In genomic region chr16:64251742-64252141, GRCh38 we compare ENCODE assay signal across 20 cellular contexts.
"Had no signal": no experiment of that assay in that cellular context is flagged by ENCODE, and none has a peak within 500 bp of the region (broad histone marks: within the 10 kb centered on the region; RNA-seq: fewer than 3 reads in every experiment).

No MANE protein-coding gene starts in this region.

- H3K4me1 Mint-ChIP-seq: activated CD4-positive, alpha-beta T cell treated with anti-CD3 and anti-CD28 coated beads, Interleukin-2, amount 10 ng/mL, durations not matched to agents 7 days and 5 days; activated CD8-positive, alpha-beta memory T cell treated with anti-CD3 and anti-CD28 coated beads, Interleukin-2, amount 10 ng/mL, durations not matched to agents 7 days and 5 days; activated naive CD8-positive, alpha-beta T cell treated with anti-CD3 and anti-CD28 coated beads, Interleukin-2, amount 50 U/mL, for 24 hours; mesothelial cell of epicardium; natural killer cell; stimulated activated naive CD8-positive, alpha-beta T cell treated with anti-CD3 and anti-CD28 coated beads, Interleukin-15, amount 100 ng/mL, for 72 hours had no signal

- H3K27me3 Mint-ChIP-seq: activated CD4-positive, alpha-beta T cell treated with anti-CD3 and anti-CD28 coated beads, Interleukin-2, amount 10 ng/mL, durations not matched to agents 7 days and 5 days; activated CD8-positive, alpha-beta memory T cell treated with anti-CD3 and anti-CD28 coated beads, Interleukin-2, amount 10 ng/mL, durations not matched to agents 7 days and 5 days; activated CD8-positive, alpha-beta T cell treated with anti-CD3 and anti-CD28 coated beads for 36 hours; activated naive CD8-positive, alpha-beta T cell treated with anti-CD3 and anti-CD28 coated beads, Interleukin-2, amount 50 U/mL, for 24 hours; effector memory CD8-positive, alpha-beta T cell; progenitor cell of endocrine pancreas; stimulated activated naive CD8-positive, alpha-beta T cell treated with anti-CD3 and anti-CD28 coated beads, Interleukin-15, amount 100 ng/mL, for 72 hours had no signal

- H3K9me3 Mint-ChIP-seq: mesothelial cell of epicardium had no signal

- H3K4me1 ChIP-seq: body of pancreas, colonic mucosa, tibial artery had no signal

- H3K27me3 ChIP-seq: body of pancreas, colonic mucosa, dorsolateral prefrontal cortex, esophagus muscularis mucosa, tibial artery had no signal

- H3K27ac ChIP-seq: body of pancreas, colonic mucosa, esophagus muscularis mucosa, tibial artery had no signal

- ATAC-seq: activated CD8-positive, alpha-beta memory T cell treated with anti-CD3 and anti-CD28 coated beads, Interleukin-2, amount 10 ng/mL, durations not matched to agents 7 days and 5 days; activated CD8-positive, alpha-beta T cell treated with anti-CD3 and anti-CD28 coated beads for 36 hours; activated naive CD8-positive, alpha-beta T cell treated with anti-CD3 and anti-CD28 coated beads, Interleukin-2, amount 50 U/mL, for 24 hours; body of pancreas; effector memory CD8-positive, alpha-beta T cell; left lobe of liver; natural killer cell; stimulated activated naive CD8-positive, alpha-beta T cell treated with anti-CD3 and anti-CD28 coated beads, Interleukin-15, amount 100 ng/mL, for 72 hours had no signal

- H3K4me3 Mint-ChIP-seq: activated CD4-positive, alpha-beta T cell treated with anti-CD3 and anti-CD28 coated beads, Interleukin-2, amount 10 ng/mL, durations not matched to agents 7 days and 5 days; activated CD8-positive, alpha-beta memory T cell treated with anti-CD3 and anti-CD28 coated beads, Interleukin-2, amount 10 ng/mL, durations not matched to agents 7 days and 5 days; activated CD8-positive, alpha-beta T cell treated with anti-CD3 and anti-CD28 coated beads for 36 hours; activated naive CD8-positive, alpha-beta T cell treated with anti-CD3 and anti-CD28 coated beads, Interleukin-2, amount 50 U/mL, for 24 hours; effector memory CD8-positive, alpha-beta T cell; mesothelial cell of epicardium; natural killer cell; stimulated activated naive CD8-positive, alpha-beta T cell treated with anti-CD3 and anti-CD28 coated beads, Interleukin-15, amount 100 ng/mL, for 72 hours had no signal

- H3K27ac Mint-ChIP-seq: activated CD4-positive, alpha-beta T cell treated with anti-CD3 and anti-CD28 coated beads, Interleukin-2, amount 10 ng/mL, durations not matched to agents 7 days and 5 days; activated CD8-positive, alpha-beta memory T cell treated with anti-CD3 and anti-CD28 coated beads, Interleukin-2, amount 10 ng/mL, durations not matched to agents 7 days and 5 days; activated CD8-positive, alpha-beta T cell treated with anti-CD3 and anti-CD28 coated beads for 36 hours; activated naive CD8-positive, alpha-beta T cell treated with anti-CD3 and anti-CD28 coated beads, Interleukin-2, amount 50 U/mL, for 24 hours; effector memory CD8-positive, alpha-beta T cell; mesothelial cell of epicardium; natural killer cell; progenitor cell of endocrine pancreas; stimulated activated naive CD8-positive, alpha-beta T cell treated with anti-CD3 and anti-CD28 coated beads, Interleukin-15, amount 100 ng/mL, for 72 hours had no signal

- H3K36me3 Mint-ChIP-seq: activated CD8-positive, alpha-beta memory T cell treated with anti-CD3 and anti-CD28 coated beads, Interleukin-2, amount 10 ng/mL, durations not matched to agents 7 days and 5 days; mesothelial cell of epicardium; natural killer cell had no signal

- H3K9me3 ChIP-seq: body of pancreas, colonic mucosa, esophagus muscularis mucosa, tibial artery had no signal

- H3K4me3 ChIP-seq: body of pancreas, colonic mucosa, dorsolateral prefrontal cortex, esophagus muscularis mucosa, tibial artery had no signal

- H3K36me3 ChIP-seq: colonic mucosa, esophagus muscularis mucosa, tibial artery had no signal

- DNase-seq: activated CD4-positive, alpha-beta T cell treated with anti-CD3 and anti-CD28 coated beads, Interleukin-2, amount 10 ng/mL, durations not matched to agents 7 days and 5 days; activated CD4-positive, CD25-positive, alpha-beta regulatory T cell treated with anti-CD3 and anti-CD28 coated beads, Interleukin-2, amount 50 U/mL, for 72 hours; activated CD8-positive, alpha-beta memory T cell treated with anti-CD3 and anti-CD28 coated beads, Interleukin-2, amount 10 ng/mL, durations not matched to agents 7 days and 5 days; activated CD8-positive, alpha-beta T cell treated with anti-CD3 and anti-CD28 coated beads for 36 hours; activated effector memory CD4-positive, alpha-beta T cell treated with anti-CD3 and anti-CD28 coated beads, Interleukin-2, amount 50 U/mL, for 16 hours; activated naive CD4-positive, alpha-beta T cell treated with anti-CD3 and anti-CD28 coated beads, Interleukin-2, amount 50 U/mL, for 16 hours; activated naive CD8-positive, alpha-beta T cell treated with anti-CD3 and anti-CD28 coated beads, Interleukin-2, amount 50 U/mL, for 24 hours; activated T-cell treated with anti-CD3 and anti-CD28 coated beads for 4 hours; body of pancreas; colonic mucosa; dorsolateral prefrontal cortex; effector memory CD8-positive, alpha-beta T cell; natural killer cell; stimulated activated CD4-positive, alpha-beta T cell treated with anti-CD3 and anti-CD28 coated beads, Interleukin-1b, Interleukin-23, amount 100 ng/mL, for 48 hours; stimulated activated naive CD8-positive, alpha-beta T cell treated with anti-CD3 and anti-CD28 coated beads, Interleukin-15, amount 100 ng/mL, for 72 hours; tibial artery had no signal
